In the genomic region with DNA sequence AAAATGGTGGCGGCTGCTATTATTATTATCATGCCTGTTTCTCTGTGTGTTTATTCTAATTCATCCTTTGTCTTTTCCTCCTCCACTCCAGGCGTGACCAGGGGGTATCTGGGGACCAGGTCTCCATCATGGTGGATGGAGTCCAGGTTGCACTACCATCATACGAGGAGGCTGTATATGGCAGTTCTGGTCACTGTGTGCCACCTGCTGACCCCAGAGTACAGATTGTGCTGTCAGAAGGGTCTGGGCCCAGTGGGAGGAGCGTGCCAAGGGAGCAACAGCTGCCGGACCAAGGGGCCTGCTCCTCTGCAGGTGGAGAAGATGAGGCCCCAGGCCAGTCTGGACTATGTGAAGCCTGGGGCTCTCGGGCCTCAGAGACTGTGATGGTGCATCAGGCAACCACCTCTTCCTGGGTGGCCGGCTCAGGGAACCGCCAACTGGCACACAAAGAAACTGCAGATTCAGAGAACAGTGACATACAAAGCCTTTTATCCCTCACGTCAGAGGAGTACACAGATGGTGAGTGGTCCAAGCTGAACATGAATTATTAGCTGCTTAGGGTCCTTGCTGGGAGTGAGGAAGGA, we compare ENCODE assay signal across 1 cellular context.
TF ChIP-seq lines count a peak whose summit lies in the region.

No MANE protein-coding gene starts in this region.

TF ChIP-seq in GM12878, 131 proteins besides CTCF, POLR2A, EP300 and RAD21 (continued from another document):
- TF ChIP-seq, protein P1, sequence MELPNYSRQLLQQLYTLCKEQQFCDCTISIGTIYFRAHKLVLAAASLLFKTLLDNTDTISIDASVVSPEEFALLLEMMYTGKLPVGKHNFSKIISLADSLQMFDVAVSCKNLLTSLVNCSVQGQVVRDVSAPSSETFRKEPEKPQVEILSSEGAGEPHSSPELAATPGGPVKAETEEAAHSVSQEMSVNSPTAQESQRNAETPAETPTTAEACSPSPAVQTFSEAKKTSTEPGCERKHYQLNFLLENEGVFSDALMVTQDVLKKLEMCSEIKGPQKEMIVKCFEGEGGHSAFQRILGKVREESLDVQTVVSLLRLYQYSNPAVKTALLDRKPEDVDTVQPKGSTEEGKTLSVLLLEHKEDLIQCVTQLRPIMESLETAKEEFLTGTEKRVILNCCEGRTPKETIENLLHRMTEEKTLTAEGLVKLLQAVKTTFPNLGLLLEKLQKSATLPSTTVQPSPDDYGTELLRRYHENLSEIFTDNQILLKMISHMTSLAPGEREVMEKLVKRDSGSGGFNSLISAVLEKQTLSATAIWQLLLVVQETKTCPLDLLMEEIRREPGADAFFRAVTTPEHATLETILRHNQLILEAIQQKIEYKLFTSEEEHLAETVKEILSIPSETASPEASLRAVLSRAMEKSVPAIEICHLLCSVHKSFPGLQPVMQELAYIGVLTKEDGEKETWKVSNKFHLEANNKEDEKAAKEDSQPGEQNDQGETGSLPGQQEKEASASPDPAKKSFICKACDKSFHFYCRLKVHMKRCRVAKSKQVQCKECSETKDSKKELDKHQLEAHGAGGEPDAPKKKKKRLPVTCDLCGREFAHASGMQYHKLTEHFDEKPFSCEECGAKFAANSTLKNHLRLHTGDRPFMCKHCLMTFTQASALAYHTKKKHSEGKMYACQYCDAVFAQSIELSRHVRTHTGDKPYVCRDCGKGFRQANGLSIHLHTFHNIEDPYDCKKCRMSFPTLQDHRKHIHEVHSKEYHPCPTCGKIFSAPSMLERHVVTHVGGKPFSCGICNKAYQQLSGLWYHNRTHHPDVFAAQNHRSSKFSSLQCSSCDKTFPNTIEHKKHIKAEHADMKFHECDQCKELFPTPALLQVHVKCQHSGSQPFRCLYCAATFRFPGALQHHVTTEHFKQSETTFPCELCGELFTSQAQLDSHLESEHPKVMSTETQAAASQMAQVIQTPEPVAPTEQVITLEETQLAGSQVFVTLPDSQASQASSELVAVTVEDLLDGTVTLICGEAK (IDR thresholded peaks at IDR 0.05; ENCODE audit: borderline replicate concordance) = no peak
- TF ChIP-seq WRNIP1 (IDR thresholded peaks at IDR 0.05; ENCODE audit: borderline replicate concordance, low read depth, low read length) (no peak), GATAD2B (conservative IDR thresholded peaks at IDR 0.05; ENCODE audit: low read depth) (no peak)
- TF ChIP-seq, protein P2, sequence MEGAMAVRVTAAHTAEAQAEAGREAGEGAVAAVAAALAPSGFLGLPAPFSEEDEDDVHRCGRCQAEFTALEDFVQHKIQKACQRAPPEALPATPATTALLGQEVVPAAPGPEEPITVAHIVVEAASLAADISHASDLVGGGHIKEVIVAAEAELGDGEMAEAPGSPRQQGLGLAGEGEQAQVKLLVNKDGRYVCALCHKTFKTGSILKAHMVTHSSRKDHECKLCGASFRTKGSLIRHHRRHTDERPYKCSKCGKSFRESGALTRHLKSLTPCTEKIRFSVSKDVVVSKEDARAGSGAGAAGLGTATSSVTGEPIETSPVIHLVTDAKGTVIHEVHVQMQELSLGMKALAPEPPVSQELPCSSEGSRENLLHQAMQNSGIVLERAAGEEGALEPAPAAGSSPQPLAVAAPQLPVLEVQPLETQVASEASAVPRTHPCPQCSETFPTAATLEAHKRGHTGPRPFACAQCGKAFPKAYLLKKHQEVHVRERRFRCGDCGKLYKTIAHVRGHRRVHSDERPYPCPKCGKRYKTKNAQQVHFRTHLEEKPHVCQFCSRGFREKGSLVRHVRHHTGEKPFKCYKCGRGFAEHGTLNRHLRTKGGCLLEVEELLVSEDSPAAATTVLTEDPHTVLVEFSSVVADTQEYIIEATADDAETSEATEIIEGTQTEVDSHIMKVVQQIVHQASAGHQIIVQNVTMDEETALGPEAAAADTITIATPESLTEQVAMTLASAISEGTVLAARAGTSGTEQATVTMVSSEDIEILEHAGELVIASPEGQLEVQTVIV (IDR thresholded peaks at IDR 0.05; ENCODE audit: borderline replicate concordance, partially characterized antibody) = no peak
